29 cellular contexts compared by ENCODE assay signal in genomic region chr6:52042141-52042885, GRCh38. TPM values are rescaled to one million over a fixed set of nuclear protein-coding genes. Genes with fewer than 3 reads are reported as not detected.
"Had no signal": no experiment of that assay in that cellular context is flagged by ENCODE, and none has a peak within 500 bp of the region (broad histone marks: within the 10 kb centered on the region; RNA-seq: fewer than 3 reads in every experiment).

No MANE protein-coding gene starts in this region.

- H3K27me3 ChIP-seq: colonic mucosa, esophagus squamous epithelium, gastroesophageal sphincter, hepatocyte had no signal

- H3K4me1 ChIP-seq: colonic mucosa, esophagus squamous epithelium, heart left ventricle, lower lobe of right lung had no signal

- H2AFZ ChIP-seq: hepatocyte had no signal

- H3K36me3 ChIP-seq: colonic mucosa, esophagus squamous epithelium, gastroesophageal sphincter, heart left ventricle, lower lobe of right lung had no signal

- ATAC-seq: effector memory CD8-positive, alpha-beta T cell; esophagus mucosa; gastroesophageal sphincter; heart left ventricle; left colon; left lobe of liver; left ventricle myocardium superior; lower lobe of right lung; mucosa of descending colon had no signal

- H3K4me3 ChIP-seq: colonic mucosa, esophagus squamous epithelium, gastroesophageal sphincter, heart left ventricle, hepatocyte, lower lobe of right lung, mucosa of descending colon had no signal

- DNase-seq: colonic mucosa; cortex of kidney; effector CD8-positive, alpha-beta T cell; effector memory CD8-positive, alpha-beta T cell; endodermal cell; erythroblast; esophagus squamous epithelium; foreskin fibroblast; heart left ventricle; hypothalamus; immature natural killer cell; islet precursor cell; kidney; kidney glomerular epithelial cell; left colon; left ventricle myocardium superior; lower lobe of right lung; mesenchymal stem cell; mucosa of descending colon had no signal

- H3K79me2 ChIP-seq: hepatocyte had no signal

- H3K27ac ChIP-seq: colonic mucosa, epithelial cell of prostate, esophagus squamous epithelium, gastroesophageal sphincter, heart left ventricle, hepatocyte, lower lobe of right lung had no signal

- H3K4me2 ChIP-seq: hepatocyte had no signal

- H3K9me3 ChIP-seq: colonic mucosa, esophagus squamous epithelium, gastroesophageal sphincter, heart left ventricle, lower lobe of right lung, mucosa of descending colon had no signal

RNA-seq across cellular contexts. Expression of gene PKHD1, which starts 45.1 kb away (rescaled TPM):
- total RNA-seq: chondrocyte, dermis microvascular lymphatic vessel endothelial cell, frontal cortex, left ventricle myocardium superior, lung microvascular endothelial cell, mesenteric fat pad had no signal
- polyA plus RNA-seq: heart left ventricle, immature natural killer cell had no signal
